ENCODE assay signal across 20 cellular contexts in the genomic region with DNA sequence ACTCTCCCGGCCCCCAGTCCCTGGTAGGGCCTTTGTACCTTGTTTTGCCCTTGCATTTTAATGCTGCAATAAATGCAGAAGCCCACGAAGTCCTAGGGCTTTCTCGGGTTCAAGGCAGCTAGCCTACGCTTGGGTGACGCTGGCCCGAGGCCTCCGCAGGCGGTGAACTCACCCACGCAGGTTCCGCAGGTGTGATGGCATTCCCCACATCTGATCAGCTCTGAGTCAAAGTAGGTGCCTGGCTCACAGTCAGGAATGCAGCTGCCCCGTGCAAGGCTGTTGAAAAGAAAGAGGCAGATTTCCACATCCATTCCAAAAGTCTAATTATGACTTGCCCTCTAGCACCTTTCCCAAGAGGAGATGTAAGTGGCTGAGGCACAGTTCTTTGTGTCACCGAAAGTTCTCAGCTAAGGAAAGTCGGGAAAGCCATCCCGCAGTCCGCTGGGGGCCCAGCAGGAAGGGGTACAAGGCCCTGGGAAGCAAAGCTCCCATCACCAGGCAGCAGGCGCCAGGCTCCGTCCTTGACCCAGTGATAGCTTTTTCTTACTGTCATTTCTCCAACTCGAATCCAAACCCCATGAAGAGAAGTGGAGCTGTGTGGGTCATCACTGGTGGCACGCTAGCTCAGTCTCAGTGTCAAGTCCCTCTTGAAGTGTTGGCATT.
"Had no signal": no experiment of that assay in that cellular context is flagged by ENCODE, and none has a peak within 500 bp of the region (broad histone marks: within the 10 kb centered on the region; RNA-seq: fewer than 3 reads in every experiment).

No MANE protein-coding gene starts in this region.

- H3K27me3 ChIP-seq: ascending aorta, ovary, testis had no signal

- DNase-seq: activated CD4-positive, alpha-beta T cell treated with anti-CD3 and anti-CD28 coated beads, Interleukin-2, amount 10 ng/mL, durations not matched to agents 7 days and 5 days; activated CD8-positive, alpha-beta T cell treated with anti-CD3 and anti-CD28 coated beads, Interleukin-2, amount 10 ng/mL, durations not matched to agents 7 days and 5 days; activated gamma-delta T cell; activated T-cell treated with anti-CD3 and anti-CD28 coated beads, Interleukin-2, amount 50 U/mL, for 4 hours; cerebellar nuclear complex; effector CD4-positive, alpha-beta T cell; foreskin melanocyte; left ventricle myocardium inferior; naive thymus-derived CD4-positive, alpha-beta T cell; ovary; sigmoid colon; stimulated activated CD4-positive, alpha-beta T cell treated with anti-CD3 and anti-CD28 coated beads, Interleukin-4, amount 100 ng/mL, for 4 hours; T-helper 1 cell; T1000; testis had no signal

- H3K4me3 ChIP-seq: ascending aorta, left ventricle myocardium inferior, neural progenitor cell, ovary, sigmoid colon, testis had no signal

- H3K27ac ChIP-seq: ascending aorta, left ventricle myocardium inferior, neural progenitor cell, ovary, sigmoid colon, testis had no signal

- H3K4me1 ChIP-seq: ascending aorta, left ventricle myocardium inferior, neural progenitor cell, sigmoid colon had no signal

- ATAC-seq: activated CD4-positive, CD25-positive, alpha-beta regulatory T cell treated with anti-CD3 and anti-CD28 coated beads, Interleukin-2, amount 50 U/mL, for 24 hours; activated CD8-positive, alpha-beta T cell treated with anti-CD3 and anti-CD28 coated beads, Interleukin-2, amount 10 ng/mL, durations not matched to agents 7 days and 5 days; activated T-cell treated with anti-CD3 and anti-CD28 coated beads, Interleukin-2, amount 50 U/mL, for 4 hours; naive thymus-derived CD4-positive, alpha-beta T cell; SK-N-SH treated with all-trans-retinoic acid at 6 μM for 48 hours; stimulated activated memory B cell treated with anti-CD40 and anti-IgM and Interleukin-4, amounts not matched to agents 10 μg/mL and 1 μg/mL and 100 μg/mL, for 72 hours had no signal

- H3K9me3 ChIP-seq: ascending aorta, left ventricle myocardium inferior, ovary, sigmoid colon, testis had no signal

- H3K36me3 ChIP-seq: ascending aorta, neural progenitor cell, ovary, sigmoid colon had no signal
